In genomic region chr18:3107740-3108151, GRCh38 we compare ENCODE assay signal across 22 cellular contexts.
"Had no signal": no experiment of that assay in that cellular context is flagged by ENCODE, and none has a peak within 500 bp of the region (broad histone marks: within the 10 kb centered on the region; RNA-seq: fewer than 3 reads in every experiment).

No MANE protein-coding gene starts in this region.

- H3K4me1 Mint-ChIP-seq: activated B cell treated with CpG ODN at 0.5 μM for 24 hours; activated naive CD8-positive, alpha-beta T cell treated with anti-CD3 and anti-CD28 coated beads, Interleukin-2, amount 10 ng/mL, durations not matched to agents 7 days and 5 days had no signal

- H3K4me1 ChIP-seq: breast epithelium, parathyroid adenoma had no signal

- H3K27ac Mint-ChIP-seq: activated B cell treated with CpG ODN at 0.5 μM for 24 hours; activated naive CD4-positive, alpha-beta T cell treated with anti-CD3 and anti-CD28 coated beads for 36 hours; activated naive CD8-positive, alpha-beta T cell treated with anti-CD3 and anti-CD28 coated beads, Interleukin-2, amount 10 ng/mL, durations not matched to agents 7 days and 5 days; T-helper 1 cell treated with Interleukin-12 subunit alpha and Interleukin-12 subunit beta and Interleukin-4 antibody, amounts not matched to agents 30 μg/mL and 1 μg/mL, for 36 hours had no signal

- H3K36me3 ChIP-seq: breast epithelium, upper lobe of right lung had no signal

- H3K9ac ChIP-seq: parathyroid adenoma had no signal

- H3K9me3 ChIP-seq: breast epithelium, upper lobe of right lung had no signal

- H3K9me3 Mint-ChIP-seq: activated B cell treated with CpG ODN at 0.5 μM for 24 hours; activated naive CD4-positive, alpha-beta T cell treated with anti-CD3 and anti-CD28 coated beads for 36 hours; activated naive CD8-positive, alpha-beta T cell treated with anti-CD3 and anti-CD28 coated beads, Interleukin-2, amount 10 ng/mL, durations not matched to agents 7 days and 5 days; T-helper 1 cell treated with Interleukin-12 subunit alpha and Interleukin-12 subunit beta and Interleukin-4 antibody, amounts not matched to agents 30 μg/mL and 1 μg/mL, for 36 hours had no signal

- H3K79me2 ChIP-seq: parathyroid adenoma had no signal

- H3K27me3 Mint-ChIP-seq: activated B cell treated with CpG ODN at 0.5 μM for 24 hours; activated naive CD8-positive, alpha-beta T cell treated with anti-CD3 and anti-CD28 coated beads, Interleukin-2, amount 10 ng/mL, durations not matched to agents 7 days and 5 days had no signal

- DNase-seq: activated B cell treated with CpG ODN at 0.5 μM for 24 hours; activated CD4-positive, alpha-beta T cell treated with anti-CD3 and anti-CD28 coated beads for 4 hours; activated CD4-positive, alpha-beta T cell treated with anti-CD3 and anti-CD28 coated beads, Interleukin-2, amount 50 U/mL, for 48 hours; activated effector memory CD4-positive, alpha-beta T cell treated with Interleukin-2 at 50 U/mL for 16 hours; activated naive CD4-positive, alpha-beta T cell treated with anti-CD3 and anti-CD28 coated beads for 36 hours; activated naive CD8-positive, alpha-beta T cell treated with anti-CD3 and anti-CD28 coated beads, Interleukin-2, amount 10 ng/mL, durations not matched to agents 7 days and 5 days; activated T-cell treated with anti-CD3 and anti-CD28 coated beads, Interleukin-2, amount 50 U/mL, for 48 hours; amniotic stem cell; foreskin fibroblast; hippocampal formation; nucleus accumbens; right cardiac atrium; stimulated activated CD4-positive, alpha-beta T cell treated with anti-CD3 and anti-CD28 coated beads, Interleukin-12 subunit alpha, Interleukin-12 subunit beta, amount 100 ng/mL, for 4 hours; stimulated activated CD4-positive, alpha-beta T cell treated with anti-CD3 and anti-CD28 coated beads, Interleukin-4, amount 100 ng/mL, for 4 hours; stimulated activated naive CD8-positive, alpha-beta T cell treated with anti-CD3 and anti-CD28 coated beads, Interleukin-15, Interleukin-2, amounts not matched to agents 100 U/mL and 50 U/mL, for 24 hours; T1000; upper lobe of right lung had no signal

- H3K27ac ChIP-seq: breast epithelium, coronary artery, epithelial cell of prostate, parathyroid adenoma, upper lobe of right lung had no signal

- H2AFZ ChIP-seq: parathyroid adenoma had no signal

- H3K27me3 ChIP-seq: breast epithelium, upper lobe of right lung had no signal

- H3K4me3 ChIP-seq: breast epithelium, coronary artery, upper lobe of right lung had no signal

- ATAC-seq: right cardiac atrium; stimulated activated naive CD8-positive, alpha-beta T cell treated with anti-CD3 and anti-CD28 coated beads, Interleukin-15, Interleukin-2, amounts not matched to agents 100 U/mL and 50 U/mL, for 24 hours; upper lobe of right lung had no signal

- H3K36me3 Mint-ChIP-seq: activated naive CD8-positive, alpha-beta T cell treated with anti-CD3 and anti-CD28 coated beads, Interleukin-2, amount 10 ng/mL, durations not matched to agents 7 days and 5 days had no signal

- H3K4me3 Mint-ChIP-seq: activated B cell treated with CpG ODN at 0.5 μM for 24 hours; activated naive CD4-positive, alpha-beta T cell treated with anti-CD3 and anti-CD28 coated beads for 36 hours; activated naive CD8-positive, alpha-beta T cell treated with anti-CD3 and anti-CD28 coated beads, Interleukin-2, amount 10 ng/mL, durations not matched to agents 7 days and 5 days; T-helper 1 cell treated with Interleukin-12 subunit alpha and Interleukin-12 subunit beta and Interleukin-4 antibody, amounts not matched to agents 30 μg/mL and 1 μg/mL, for 36 hours had no signal
